ENCODE assay signal across 9 cellular contexts in the genomic region with DNA sequence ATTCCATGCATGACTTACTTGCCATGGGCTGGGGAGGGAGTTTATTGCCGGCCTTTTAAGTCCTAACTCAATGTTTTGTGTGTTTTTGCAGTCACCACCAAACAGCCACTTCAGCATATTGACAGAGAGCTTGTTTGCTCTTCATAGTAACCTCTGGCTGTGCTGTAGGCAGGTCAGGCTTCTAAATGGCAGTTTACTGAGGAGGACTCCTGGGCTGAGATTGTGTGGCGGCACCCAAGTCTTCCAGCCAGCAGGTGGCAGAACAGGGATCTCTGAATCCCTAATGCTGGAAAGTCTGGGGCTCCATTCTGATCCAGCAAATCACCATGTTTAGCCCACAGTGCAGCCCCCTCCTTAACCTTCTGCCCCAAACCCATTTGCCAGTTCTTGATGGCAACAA.
DNase-seq lines count a peak whose midpoint lies in the region; TF ChIP-seq lines count a peak whose summit lies in the region.
"Had no signal": no experiment of that assay in that cellular context is flagged by ENCODE, and none has a peak within 500 bp of the region (broad histone marks: within the 10 kb centered on the region; RNA-seq: fewer than 3 reads in every experiment).

No MANE protein-coding gene starts in this region.

- H3K27me3 Mint-ChIP-seq in activated naive CD4-positive, alpha-beta T cell treated with anti-CD3 and anti-CD28 coated beads, Interleukin-2, amount 10 ng/mL, durations not matched to agents 7 days and 5 days, result peaks cover 9% of the 10 kb centered on the region
- H3K27me3 Mint-ChIP-seq in endodermal cell (ENCODE audit: insufficient read depth), result peaks cover 3% of the 10 kb centered on the region

- WGBS in endodermal cell (ENCODE audit: insufficient coverage in 1 of 2, insufficient read length in 1 of 2), 2 experiments, result 92 to 94% methylated on average over 2 of the region's 2 CpGs
- WGBS in testis, 2 donors, result 85 to 97% methylated on average over 2 of the region's 2 CpGs

- H3K4me3 ChIP-seq in endodermal cell (ENCODE audit: low read length), result no peak overlapping the region
- H3K4me3 ChIP-seq in testis, result no peak overlapping the region

- H3K27ac ChIP-seq in endodermal cell (ENCODE audit: low read depth, low read length), result no peak overlapping the region
- H3K27ac ChIP-seq in testis, result no peak overlapping the region

- no peak overlapping the region for H3K9ac ChIP-seq in endodermal cell (ENCODE audit: extremely low read depth, low read length, poor library complexity, severe bottlenecking)

- CTCF ChIA-PET in activated naive CD4-positive, alpha-beta T cell treated with anti-CD3 and anti-CD28 coated beads, Interleukin-2, amount 10 ng/mL, durations not matched to agents 7 days and 5 days (lab: Charles Lee), result interaction anchor here (1.2 to 2.6 kb wide), 6 partner anchors 18 to 479 kb away, joined by 3 to 14 read pairs (median 4); no protein-coding TSS in a partner anchor

- peak; percentile 74 for TF ChIP-seq CTCF in endodermal cell (conservative IDR thresholded peaks at IDR 0.05)
- peak in 2 of 3 experiments; percentile 16 to 19 for TF ChIP-seq CTCF in testis (IDR thresholded peaks at IDR 0.05)

- no peaks in the 10 kb centered on the region for H3K9me3 Mint-ChIP-seq in activated naive CD4-positive, alpha-beta T cell treated with anti-CD3 and anti-CD28 coated beads, Interleukin-2, amount 10 ng/mL, durations not matched to agents 7 days and 5 days
- H3K9me3 Mint-ChIP-seq in endodermal cell, result no peaks in the 10 kb centered on the region

- H3K9me3 ChIP-seq in endodermal cell (ENCODE audit: control insufficient read depth, low read length) (no peaks in the 10 kb centered on the region), testis (no peaks in the 10 kb centered on the region)

- H3K36me3 ChIP-seq in endodermal cell (ENCODE audit: control insufficient read depth, insufficient read depth, low read length) (no peaks in the 10 kb centered on the region), testis (ENCODE audit: low read depth, missing control alignments) (no peaks in the 10 kb centered on the region)

- H3K36me3 Mint-ChIP-seq in activated naive CD4-positive, alpha-beta T cell treated with anti-CD3 and anti-CD28 coated beads, Interleukin-2, amount 10 ng/mL, durations not matched to agents 7 days and 5 days, result no peaks in the 10 kb centered on the region
- H3K36me3 Mint-ChIP-seq in endodermal cell (ENCODE audit: low read depth), result no peaks in the 10 kb centered on the region

- no peak for TF ChIP-seq POLR2A in testis (IDR thresholded peaks at IDR 0.05)

- no peak overlapping the region for H3K27ac Mint-ChIP-seq in activated naive CD4-positive, alpha-beta T cell treated with anti-CD3 and anti-CD28 coated beads, Interleukin-2, amount 10 ng/mL, durations not matched to agents 7 days and 5 days
- H3K27ac Mint-ChIP-seq in endodermal cell, result no peak overlapping the region

- H3K4me1 Mint-ChIP-seq in activated naive CD4-positive, alpha-beta T cell treated with anti-CD3 and anti-CD28 coated beads, Interleukin-2, amount 10 ng/mL, durations not matched to agents 7 days and 5 days, result no peaks in the 10 kb centered on the region
- H3K4me1 Mint-ChIP-seq in endodermal cell, result peaks cover 11% of the 10 kb centered on the region

- peak; percentile 20 for DNase-seq in activated naive CD4-positive, alpha-beta T cell treated with anti-CD3 and anti-CD28 coated beads, Interleukin-2, amount 10 ng/mL, durations not matched to agents 7 days and 5 days
- no peak for DNase-seq in activated naive CD4-positive, alpha-beta T cell treated with Interleukin-2 at 50 U/mL for 16 hours
- peak; percentile 40 for DNase-seq in NCI-H2196 (lab: John Stamatoyannopoulos, UW; ENCODE audit: unreplicated experiment)
- DNase-seq in endodermal cell, result peak; percentile 79
- no peak for DNase-seq in testis
- no peak for DNase-seq in C1 segment of cervical spinal cord (lab: John Stamatoyannopoulos, UW)
- DNase-seq in central memory CD4-positive, alpha-beta T cell, result no peak
- no peak for DNase-seq in stimulated activated CD4-positive, alpha-beta T cell treated with anti-CD3 and anti-CD28 coated beads, Interleukin-4, amount 100 ng/mL, for 1 hour
- DNase-seq: amniotic stem cell had no signal

- no peaks in the 10 kb centered on the region for H3K27me3 ChIP-seq in endodermal cell (ENCODE audit: control insufficient read depth, insufficient read depth, low read length, poor library complexity, severe bottlenecking)
- no peaks in the 10 kb centered on the region for H3K27me3 ChIP-seq in testis

- H3K4me1 ChIP-seq in endodermal cell (ENCODE audit: control insufficient read depth, insufficient read depth, low read length), result no peaks in the 10 kb centered on the region
- H3K4me1 ChIP-seq in testis, result peaks cover 17% of the 10 kb centered on the region

- H3K4me3 Mint-ChIP-seq in activated naive CD4-positive, alpha-beta T cell treated with anti-CD3 and anti-CD28 coated beads, Interleukin-2, amount 10 ng/mL, durations not matched to agents 7 days and 5 days, result no peak overlapping the region
- H3K4me3 Mint-ChIP-seq in endodermal cell, result no peak overlapping the region

- intact Hi-C loops in testis (cut with DNase I; ENCODE audit: low total_unique reads), result no loop called here

Comparison
In these comparisons a context has a peak if more than half of its experiments do, and no peak if none do; other contexts are left out.
1. DNase-seq: peak in activated naive CD4-positive, alpha-beta T cell treated with anti-CD3 and anti-CD28 coated beads, Interleukin-2, amount 10 ng/mL, durations not matched to agents 7 days and 5 days (single experiment), NCI-H2196 (single experiment) and endodermal cell (single experiment); none in activated naive CD4-positive, alpha-beta T cell treated with Interleukin-2 at 50 U/mL for 16 hours (single experiment), testis (single experiment), C1 segment of cervical spinal cord (0 of 14), central memory CD4-positive, alpha-beta T cell (single experiment) and stimulated activated CD4-positive, alpha-beta T cell treated with anti-CD3 and anti-CD28 coated beads, Interleukin-4, amount 100 ng/mL, for 1 hour (single experiment).